ENCODE assay signal across 8 cellular contexts in genomic region chr3:10026084-10026890, GRCh38. TPM values are rescaled to one million over a fixed set of nuclear protein-coding genes. Genes with fewer than 3 reads are reported as not detected.
DNase-seq lines count a peak whose midpoint lies in the region; ATAC-seq and TF ChIP-seq lines count a peak whose summit lies in the region.

TSS of gene FANCD2 (plus strand) at chr3:10026437. CDS start at chr3:10028658, 2,221 bp downstream.

- H3K4me3 ChIP-seq in NT2/D1 (ENCODE audit: insufficient read length, low read depth) (peak within 1 kb of the TSS; percentile 74), endodermal cell (ENCODE audit: low read length) (peak within 1 kb of the TSS; percentile 92), mesodermal cell (ENCODE audit: extremely low read depth, insufficient read depth, low read length, poor library complexity, severe bottlenecking) (peak within 1 kb of the TSS; percentile 71)

- peak within 1 kb of the TSS; percentile 67 for H3K27ac ChIP-seq in endodermal cell (ENCODE audit: low read depth, low read length)
- H3K27ac ChIP-seq in mesodermal cell (ENCODE audit: low read depth, low read length, severe bottlenecking), result peak within 1 kb of the TSS; percentile 84

- ATAC-seq in GM19467 (IDR thresholded peaks at IDR 0.05; ENCODE audit: unreplicated experiment), result peak; percentile 87

- H3K27me3 ChIP-seq in NT2/D1 (ENCODE audit: insufficient read depth, insufficient read length) (no peaks in the 10 kb centered on the region), endodermal cell (ENCODE audit: control insufficient read depth, insufficient read depth, low read length, poor library complexity, severe bottlenecking) (no peaks in the 10 kb centered on the region)

- H3K36me3 Mint-ChIP-seq in endodermal cell (ENCODE audit: low read depth), result peaks cover 31% of the 10 kb centered on the region

- H3K4me1 ChIP-seq in NT2/D1 (ENCODE audit: insufficient read depth, insufficient read length), result no peaks in the 10 kb centered on the region
- no peaks in the 10 kb centered on the region for H3K4me1 ChIP-seq in endodermal cell (ENCODE audit: control insufficient read depth, insufficient read depth, low read length)
- H3K4me1 ChIP-seq in mesodermal cell (ENCODE audit: control insufficient read depth, insufficient read depth, low read length, poor library complexity, severe bottlenecking), result no peaks in the 10 kb centered on the region

- no peak for TF ChIP-seq CTCF in endodermal cell (conservative IDR thresholded peaks at IDR 0.05)

- peak within 1 kb of the TSS; percentile 97 for H3K4me3 Mint-ChIP-seq in endodermal cell

- H3K4me1 Mint-ChIP-seq in endodermal cell, result no peaks in the 10 kb centered on the region

- WGBS in endodermal cell (ENCODE audit: insufficient coverage in 1 of 2, insufficient read length in 1 of 2), 2 experiments, result 0% methylated on average over 40 to 61 of the region's 61 CpGs
- WGBS in mesodermal cell (ENCODE audit: insufficient coverage in 2 of 2), 2 experiments, result 0% methylated on average over 53 to 56 of the region's 61 CpGs

- DNase-seq in COLO829 (ENCODE audit: low spot score), result peak; percentile 48
- DNase-seq in HPDE6-E6E7 (ENCODE audit: extremely low spot score), result peak; percentile 44
- DNase-seq in NT2/D1 (ENCODE audit: low read depth, low spot score), result peak; percentile 84
- peak; percentile 67 for DNase-seq in activated CD8-positive, alpha-beta memory T cell treated with anti-CD3 and anti-CD28 coated beads, Interleukin-2, amount 50 U/mL, for 1 hour (ENCODE audit: extremely low read depth)
- peak; percentile 98 for DNase-seq in endodermal cell
- DNase-seq in stimulated activated CD8-positive, alpha-beta memory T cell treated with anti-CD3 and anti-CD28 coated beads, Interleukin-15, amount 100 ng/mL, for 24 hours (ENCODE audit: low read depth), result peak; percentile 94

- no peaks in the 10 kb centered on the region for H3K9me3 Mint-ChIP-seq in endodermal cell

- H3K27ac Mint-ChIP-seq in endodermal cell, result peak within 1 kb of the TSS; percentile 98

- peak within 1 kb of the TSS; percentile 82 for H3K9ac ChIP-seq in NT2/D1 (ENCODE audit: insufficient read length, low read depth)
- H3K9ac ChIP-seq in endodermal cell (ENCODE audit: extremely low read depth, low read length, poor library complexity, severe bottlenecking), result peak within 1 kb of the TSS; percentile 87

- H3K9me3 ChIP-seq in NT2/D1 (ENCODE audit: insufficient read depth, low read length) (no peaks in the 10 kb centered on the region), endodermal cell (ENCODE audit: control insufficient read depth, low read length) (no peaks in the 10 kb centered on the region), mesodermal cell (ENCODE audit: control insufficient read depth, low read length) (no peaks in the 10 kb centered on the region)

- no peaks in the 10 kb centered on the region for H3K27me3 Mint-ChIP-seq in endodermal cell (ENCODE audit: insufficient read depth)

- H3K36me3 ChIP-seq in NT2/D1 (ENCODE audit: insufficient read depth, insufficient read length, low read length), result peaks cover 58% of the 10 kb centered on the region
- peaks cover 39% of the 10 kb centered on the region for H3K36me3 ChIP-seq in endodermal cell (ENCODE audit: control insufficient read depth, insufficient read depth, low read length)
- peaks cover 42% of the 10 kb centered on the region for H3K36me3 ChIP-seq in mesodermal cell (ENCODE audit: control insufficient read depth, insufficient read depth, low read length)

RNA-seq across cellular contexts. Expression of gene FANCD2, which starts in this region (rescaled TPM):
- total RNA-seq in endodermal cell, result 10 to 100 TPM; 56.0 to 79.9 TPM
- 51.8 TPM for polyA plus RNA-seq in endodermal cell (2013, experiment 1 of 2)
- 52.8 TPM for polyA plus RNA-seq in endodermal cell (2013, experiment 2 of 2)
- 31.6 TPM for polyA plus RNA-seq in mesodermal cell (2013, experiment 1 of 2)
- 35.6 TPM for polyA plus RNA-seq in mesodermal cell (2013, experiment 2 of 2)

Comparison
In these comparisons a context has a peak if more than half of its experiments do, and no peak if none do; other contexts are left out.
1. Peak in every context shown above with its lines: DNase-seq, ATAC-seq, H3K4me3 ChIP-seq and H3K27ac ChIP-seq.
2. DNase-seq: peak in every context shown above with its lines; median percentile 98 in endodermal cell; 94 in stimulated activated CD8-positive, alpha-beta memory T cell treated with anti-CD3 and anti-CD28 coated beads, Interleukin-15, amount 100 ng/mL, for 24 hours; 84 in NT2/D1; 67 in activated CD8-positive, alpha-beta memory T cell treated with anti-CD3 and anti-CD28 coated beads, Interleukin-2, amount 50 U/mL, for 1 hour; 48 in COLO829; 44 in HPDE6-E6E7.